In genomic region chr17:27654654-27655524, GRCh38 we compare ENCODE assay signal across 8 cellular contexts. TPM values are rescaled to one million over a fixed set of nuclear protein-coding genes. Genes with fewer than 3 reads are reported as not detected.
DNase-seq lines count a peak whose midpoint lies in the region; ATAC-seq, FAIRE-seq and TF ChIP-seq lines count a peak whose summit lies in the region.

No MANE protein-coding gene starts in this region.

- no peak for DNase-seq in AG09309 (ENCODE audit: low read depth)
- DNase-seq in NOMO-1 treated with DMSO at 0.1 percent for 48 hours (lab: John Stamatoyannopoulos, UW; ENCODE audit: unreplicated experiment), result peak; percentile 69
- peak; percentile 89 for DNase-seq in activated CD8-positive, alpha-beta memory T cell treated with anti-CD3 and anti-CD28 coated beads for 24 hours
- DNase-seq in endothelial cell of umbilical vein (ENCODE audit: low read depth, low spot score), result peak; percentile 66
- DNase-seq in myocyte (ENCODE audit: low read depth), result peak; percentile 58
- DNase-seq in stimulated activated effector memory CD8-positive, alpha-beta T cell treated with anti-CD3 and anti-CD28 coated beads, Interleukin-12 subunit alpha, Interleukin-12 subunit beta, amount 100 ng/mL, for 72 hours (ENCODE audit: low spot score in 2 of 2), result peak; percentile 62 to 87

- no peak overlapping the region for H3K9ac ChIP-seq in endothelial cell of umbilical vein (replicated peaks; ENCODE audit: extremely low read depth, insufficient read depth, low read length)

- TF ChIP-seq CTCF in AG09309 (IDR thresholded peaks at IDR 0.05; ENCODE audit: control insufficient read depth, insufficient read depth, low read depth, low read length, missing control alignments), result peak; percentile 83
- TF ChIP-seq CTCF in endothelial cell of umbilical vein (IDR thresholded peaks at IDR 0.05; ENCODE audit: extremely low read depth in 1 of 2, insufficient read depth in 1 of 2, low read depth in 1 of 2, low read length in 2 of 2), result peak; percentile 77 to 91

- H3K27me3 ChIP-seq in endothelial cell of umbilical vein (ENCODE audit: control insufficient read depth in 2 of 2, insufficient read depth in 2 of 2, low read length in 2 of 2), result no peaks in the 10 kb centered on the region

- H3K4me3 Mint-ChIP-seq in stimulated activated effector memory CD8-positive, alpha-beta T cell treated with anti-CD3 and anti-CD28 coated beads, Interleukin-12 subunit alpha, Interleukin-12 subunit beta, amount 100 ng/mL, for 72 hours, result no peak overlapping the region

- no peak overlapping the region for H3K27ac Mint-ChIP-seq in stimulated activated effector memory CD8-positive, alpha-beta T cell treated with anti-CD3 and anti-CD28 coated beads, Interleukin-12 subunit alpha, Interleukin-12 subunit beta, amount 100 ng/mL, for 72 hours

- no peak overlapping the region for H3K27ac ChIP-seq in endothelial cell of umbilical vein (ENCODE audit: insufficient read depth, low read depth, low read length)

- no peaks in the 10 kb centered on the region for H3K9me3 Mint-ChIP-seq in stimulated activated effector memory CD8-positive, alpha-beta T cell treated with anti-CD3 and anti-CD28 coated beads, Interleukin-12 subunit alpha, Interleukin-12 subunit beta, amount 100 ng/mL, for 72 hours

- H2AFZ ChIP-seq in endothelial cell of umbilical vein (ENCODE audit: low read depth, low read length), result no peak overlapping the region

- peak; percentile 88 for ATAC-seq in GM18907 (IDR thresholded peaks at IDR 0.05; ENCODE audit: unreplicated experiment)
- ATAC-seq in HG03469 (IDR thresholded peaks at IDR 0.05; ENCODE audit: unreplicated experiment), result peak; percentile 60
- ATAC-seq in stimulated activated effector memory CD8-positive, alpha-beta T cell treated with anti-CD3 and anti-CD28 coated beads, Interleukin-12 subunit alpha, Interleukin-12 subunit beta, amount 100 ng/mL, for 72 hours, result peak; percentile 79

- no peaks in the 10 kb centered on the region for H4K20me1 ChIP-seq in endothelial cell of umbilical vein (replicated peaks; ENCODE audit: control insufficient read depth, extremely low read depth, insufficient read depth, low read length)

- dilution Hi-C loops in endothelial cell of umbilical vein (cut with MboI; ENCODE audit: extremely low pct_ligation_motif_present, low sequenced_read_pairs), result no loop called here

- POLR2A ChIA-PET in endothelial cell of umbilical vein (lab: Charles Lee), result no interaction called here

- no peaks in the 10 kb centered on the region for H3K36me3 Mint-ChIP-seq in stimulated activated effector memory CD8-positive, alpha-beta T cell treated with anti-CD3 and anti-CD28 coated beads, Interleukin-12 subunit alpha, Interleukin-12 subunit beta, amount 100 ng/mL, for 72 hours

- intact Hi-C loops in endothelial cell of umbilical vein (cut with micrococcal nuclease), result loop anchor here (1.0 to 5.0 kb wide), 2 partner anchors 101 to 303 kb away; no protein-coding TSS in a partner anchor

- no peaks in the 10 kb centered on the region for H3K4me1 ChIP-seq in endothelial cell of umbilical vein (ENCODE audit: control insufficient read depth, extremely low read depth, insufficient read depth, low read length)

- H3K9me1 ChIP-seq in endothelial cell of umbilical vein (replicated peaks; ENCODE audit: control insufficient read depth, extremely low read depth, insufficient read depth, low read length), result no peaks in the 10 kb centered on the region

- no peak overlapping the region for H3K4me2 ChIP-seq in endothelial cell of umbilical vein (ENCODE audit: insufficient read depth, low read length)

- no TSS peak for BruUV-seq in endothelial cell of umbilical vein (replicated peaks; lab: Mats Ljungman, UMichigan)

- no peaks in the 10 kb centered on the region for H3K9me3 ChIP-seq in endothelial cell of umbilical vein (replicated peaks; ENCODE audit: control insufficient read depth, insufficient read depth, low read length)

- CTCF ChIA-PET in endothelial cell of umbilical vein (lab: Charles Lee), result interaction anchor here (0.7 to 9.2 kb wide), 20 partner anchors 9 to 238 kb away, joined by 3 to 262 read pairs (median 5); partner anchors contain the start of gene LYRM9

- no peak for TF ChIP-seq POLR2A in endothelial cell of umbilical vein (IDR thresholded peaks at IDR 0.05; ENCODE audit: low read depth, low read length)

- no peaks in the 10 kb centered on the region for H3K79me2 ChIP-seq in endothelial cell of umbilical vein (ENCODE audit: control insufficient read depth, insufficient read depth, low read length)

- H3K4me3 ChIP-seq in AG09309 (ENCODE audit: control insufficient read depth, low read depth, low read length) (no peak overlapping the region), endothelial cell of umbilical vein (replicated peaks in 1 of 3; ENCODE audit: insufficient read depth in 1 of 3, low read depth in 1 of 3, low read length in 3 of 3) (no peak overlapping the region)

- H3K36me3 ChIP-seq in endothelial cell of umbilical vein (ENCODE audit: control insufficient read depth in 2 of 2, extremely low read depth in 1 of 2, insufficient read depth in 2 of 2, low read length in 2 of 2), result no peaks in the 10 kb centered on the region

- peaks cover 13% of the 10 kb centered on the region for H3K4me1 Mint-ChIP-seq in stimulated activated effector memory CD8-positive, alpha-beta T cell treated with anti-CD3 and anti-CD28 coated beads, Interleukin-12 subunit alpha, Interleukin-12 subunit beta, amount 100 ng/mL, for 72 hours

- peak; percentile 90 for FAIRE-seq in endothelial cell of umbilical vein (lab: Jason Lieb, UNC)

TF ChIP-seq in endothelial cell of umbilical vein, 7 proteins besides CTCF, POLR2A, EP300 and RAD21:
- TF ChIP-seq MYC (IDR thresholded peaks at IDR 0.05; ENCODE audit: low read depth, low read length) (no peak), EZH2 (IDR thresholded peaks at IDR 0.05; ENCODE audit: borderline replicate concordance, low read depth, low read length, severe bottlenecking) (no peak), POLR2AphosphoS5 (IDR thresholded peaks at IDR 0.05; ENCODE audit: insufficient read depth, low read depth, low read length) (no peak), MAX (IDR thresholded peaks at IDR 0.05; ENCODE audit: insufficient read depth, insufficient read length) (no peak), FOS (IDR thresholded peaks at IDR 0.05; ENCODE audit: borderline replicate concordance, insufficient read depth, low read length) (no peak), GATA2 (IDR thresholded peaks at IDR 0.05; ENCODE audit: insufficient read depth, insufficient read length, low read depth, low read length) (no peak), JUN (IDR thresholded peaks at IDR 0.05; ENCODE audit: borderline replicate concordance, insufficient read depth, insufficient read length, low read depth) (no peak)
TF ChIP-seq in endothelial cell of umbilical vein: peak in this region for 0.

RNA-seq across cellular contexts. Expression of gene LGALS9, which starts 23.9 kb away (rescaled TPM):
- total RNA-seq in endothelial cell of umbilical vein (32.5 and 52.4 TPM in 2 replicates), myocyte (0.29 and 0.31 TPM in 2 replicates)
- 65.2 and 83.3 TPM in 2 replicates for polyA plus RNA-seq in endothelial cell of umbilical vein
- 27.0 and 35.2 TPM in 2 replicates for polyA plus RNA-seq in endothelial cell of umbilical vein (2011; cell fraction: cytosol; rRNA removed)
- 39.8 and 48.8 TPM in 2 replicates for polyA plus RNA-seq in endothelial cell of umbilical vein (2011; cell fraction: nucleus; rRNA removed)
- polyA plus RNA-seq in endothelial cell of umbilical vein (2012), result 33.2 and 63.8 TPM in 2 replicates
- 59.6 and 74.2 TPM in 2 replicates for polyA minus RNA-seq in endothelial cell of umbilical vein
- polyA minus RNA-seq in endothelial cell of umbilical vein (2011; cell fraction: cytosol; rRNA and poly(A)+ RNA removed), result not detected
- polyA minus RNA-seq in endothelial cell of umbilical vein (2011; cell fraction: nucleus; rRNA and poly(A)+ RNA removed), result 21.3 and 25.5 TPM in 2 replicates
- polyA plus RNA-seq in myocyte (2012), result 0.38 TPM

Comparison
In these comparisons a context has a peak if more than half of its experiments do, and no peak if none do; other contexts are left out.
1. RNA of gene LGALS9, which starts 23.9 kb away (total RNA-seq): 32.5 to 52.4 TPM in endothelial cell of umbilical vein; 0.29 to 0.31 TPM in myocyte; every median in the first group is over 10 times any median in the second.
2. Peak in every context shown above with its lines, with median percentiles within 50 percentile points of each other: ATAC-seq.